Comparison of ENCODE assay signal across 24 cellular contexts in genomic region chr7:156661637-156662036, GRCh38. TPM values are rescaled to one million over a fixed set of nuclear protein-coding genes. Genes with fewer than 3 reads are reported as not detected.
"Had no signal": no experiment of that assay in that cellular context is flagged by ENCODE, and none has a peak within 500 bp of the region (broad histone marks: within the 10 kb centered on the region; RNA-seq: fewer than 3 reads in every experiment).

No MANE protein-coding gene starts in this region.

- H3K9me3 Mint-ChIP-seq: dendritic cell treated with granulocyte-macrophage colony-stimulating factor and Interleukin-4, amounts not matched to agents 40 ng/mL and 50 ng/mL, for 4 days; effector memory CD8-positive, alpha-beta T cell; endodermal cell; mesothelial cell of epicardium had no signal

- H3K36me3 Mint-ChIP-seq: mesothelial cell of epicardium had no signal

- H3K9me3 ChIP-seq: colonic mucosa, esophagus muscularis mucosa, gastroesophageal sphincter, heart left ventricle, left lung, lower lobe of right lung, mucosa of descending colon had no signal

- H3K27me3 ChIP-seq: colonic mucosa, foreskin keratinocyte had no signal

- ATAC-seq: effector memory CD8-positive, alpha-beta T cell; foreskin keratinocyte; gastroesophageal sphincter; heart left ventricle; left cardiac atrium; left lung; left ventricle myocardium superior; lower lobe of right lung had no signal

- H3K4me3 ChIP-seq: colonic mucosa, esophagus muscularis mucosa, gastroesophageal sphincter, heart left ventricle, left lung, lower lobe of right lung, mucosa of descending colon had no signal

- DNase-seq: cortex of kidney; effector CD8-positive, alpha-beta T cell; effector memory CD8-positive, alpha-beta T cell; endodermal cell; foreskin keratinocyte; heart left ventricle; hippocampal formation; left cardiac atrium; left lung; left ventricle myocardium superior; lower lobe of right lung; mesenchymal stem cell; mucosa of descending colon had no signal

- H3K27ac Mint-ChIP-seq: dendritic cell treated with granulocyte-macrophage colony-stimulating factor and Interleukin-4, amounts not matched to agents 40 ng/mL and 50 ng/mL, for 4 days; effector memory CD8-positive, alpha-beta T cell; endodermal cell; mesothelial cell of epicardium had no signal

- FAIRE-seq: endometrium, frontal cortex, islet of Langerhans, keratinocyte had no signal

- H3K4me1 ChIP-seq: colonic mucosa, esophagus muscularis mucosa, foreskin keratinocyte, gastroesophageal sphincter, heart left ventricle, left lung, lower lobe of right lung had no signal

- H3K36me3 ChIP-seq: colonic mucosa, esophagus muscularis mucosa, gastroesophageal sphincter, heart left ventricle, left lung, lower lobe of right lung had no signal

- H3K4me3 Mint-ChIP-seq: dendritic cell treated with granulocyte-macrophage colony-stimulating factor and Interleukin-4, amounts not matched to agents 40 ng/mL and 50 ng/mL, for 4 days; effector memory CD8-positive, alpha-beta T cell; endodermal cell; mesothelial cell of epicardium had no signal

- H3K27ac ChIP-seq: colonic mucosa, epithelial cell of prostate, esophagus muscularis mucosa, foreskin keratinocyte, gastroesophageal sphincter, heart left ventricle, left lung, lower lobe of right lung had no signal

RNA-seq across cellular contexts. Expression of gene RNF32, which starts 21.1 kb away (rescaled TPM):
- total RNA-seq: left ventricle myocardium superior, mesenteric fat pad had no signal
